Comparison of ENCODE assay signal across 16 cellular contexts in genomic region chr5:7540806-7541205, GRCh38.
"Had no signal": no experiment of that assay in that cellular context is flagged by ENCODE, and none has a peak within 500 bp of the region (broad histone marks: within the 10 kb centered on the region; RNA-seq: fewer than 3 reads in every experiment).

No MANE protein-coding gene starts in this region.

- DNase-seq: activated CD4-positive, alpha-beta T cell treated with anti-CD3 and anti-CD28 coated beads, Interleukin-2, amount 50 U/mL, for 48 hours; activated CD4-positive, CD25-positive, alpha-beta regulatory T cell treated with anti-CD3 and anti-CD28 coated beads, Interleukin-2, amount 50 U/mL, for 72 hours; activated CD8-positive, alpha-beta memory T cell treated with anti-CD3 and anti-CD28 coated beads, Interleukin-2, amount 10 ng/mL, durations not matched to agents 7 days and 5 days; activated effector memory CD4-positive, alpha-beta T cell treated with anti-CD3 and anti-CD28 coated beads, Interleukin-2, amount 50 U/mL, for 16 hours; activated T-cell treated with anti-CD3 and anti-CD28 coated beads, Interleukin-2, amount 50 U/mL, for 4 hours; esophagus squamous epithelium; foreskin fibroblast; head of caudate nucleus; left lung; mucosa of descending colon; naive thymus-derived CD8-positive, alpha-beta T cell; stimulated activated CD4-positive, alpha-beta T cell treated with anti-CD3 and anti-CD28 coated beads, Interleukin-12 subunit alpha, Interleukin-12 subunit beta, amount 100 ng/mL, for 4 hours; stimulated activated naive CD8-positive, alpha-beta T cell treated with anti-CD3 and anti-CD28 coated beads, Interleukin-15, Interleukin-2, amounts not matched to agents 100 U/mL and 50 U/mL, for 24 hours; testis had no signal

- H3K9me3 Mint-ChIP-seq: activated T-cell treated with anti-CD3 and anti-CD28 coated beads, Interleukin-2, amount 50 U/mL, for 4 hours; T-helper 2 cell treated with Interferon-gamma antibody and Interleukin-4, amounts not matched to agents 5 μg/mL and 100 μg/mL, for 36 hours had no signal

- H3K27me3 Mint-ChIP-seq: activated CD8-positive, alpha-beta memory T cell treated with anti-CD3 and anti-CD28 coated beads, Interleukin-2, amount 10 ng/mL, durations not matched to agents 7 days and 5 days had no signal

- H3K27me3 ChIP-seq: esophagus squamous epithelium, left lung, testis had no signal

- H3K27ac ChIP-seq: esophagus squamous epithelium, left lung, testis had no signal

- H3K36me3 Mint-ChIP-seq: activated CD8-positive, alpha-beta memory T cell treated with anti-CD3 and anti-CD28 coated beads, Interleukin-2, amount 10 ng/mL, durations not matched to agents 7 days and 5 days; activated naive CD4-positive, alpha-beta T cell treated with anti-CD3 and anti-CD28 coated beads, Interleukin-2, amount 50 U/mL, for 72 hours; naive thymus-derived CD8-positive, alpha-beta T cell had no signal

- H3K4me1 ChIP-seq: esophagus squamous epithelium, left lung, testis had no signal

- H3K4me3 Mint-ChIP-seq: activated CD8-positive, alpha-beta memory T cell treated with anti-CD3 and anti-CD28 coated beads, Interleukin-2, amount 10 ng/mL, durations not matched to agents 7 days and 5 days; activated T-cell treated with anti-CD3 and anti-CD28 coated beads, Interleukin-2, amount 50 U/mL, for 4 hours; naive thymus-derived CD8-positive, alpha-beta T cell; T-helper 2 cell treated with Interferon-gamma antibody and Interleukin-4, amounts not matched to agents 5 μg/mL and 100 μg/mL, for 36 hours had no signal

- H3K4me1 Mint-ChIP-seq: activated CD8-positive, alpha-beta memory T cell treated with anti-CD3 and anti-CD28 coated beads, Interleukin-2, amount 10 ng/mL, durations not matched to agents 7 days and 5 days; naive thymus-derived CD8-positive, alpha-beta T cell had no signal

- ATAC-seq: activated CD8-positive, alpha-beta memory T cell treated with anti-CD3 and anti-CD28 coated beads, Interleukin-2, amount 10 ng/mL, durations not matched to agents 7 days and 5 days; activated naive CD4-positive, alpha-beta T cell treated with anti-CD3 and anti-CD28 coated beads, Interleukin-2, amount 50 U/mL, for 72 hours; activated T-cell treated with anti-CD3 and anti-CD28 coated beads, Interleukin-2, amount 50 U/mL, for 4 hours; left lung; mucosa of descending colon; naive thymus-derived CD8-positive, alpha-beta T cell; stimulated activated naive CD8-positive, alpha-beta T cell treated with anti-CD3 and anti-CD28 coated beads, Interleukin-15, Interleukin-2, amounts not matched to agents 100 U/mL and 50 U/mL, for 24 hours had no signal

- H3K27ac Mint-ChIP-seq: activated CD8-positive, alpha-beta memory T cell treated with anti-CD3 and anti-CD28 coated beads, Interleukin-2, amount 10 ng/mL, durations not matched to agents 7 days and 5 days; activated naive CD4-positive, alpha-beta T cell treated with anti-CD3 and anti-CD28 coated beads, Interleukin-2, amount 50 U/mL, for 72 hours; naive thymus-derived CD8-positive, alpha-beta T cell; T-helper 2 cell treated with Interferon-gamma antibody and Interleukin-4, amounts not matched to agents 5 μg/mL and 100 μg/mL, for 36 hours had no signal
